Comparison of ENCODE assay signal across 32 cellular contexts in the genomic region with DNA sequence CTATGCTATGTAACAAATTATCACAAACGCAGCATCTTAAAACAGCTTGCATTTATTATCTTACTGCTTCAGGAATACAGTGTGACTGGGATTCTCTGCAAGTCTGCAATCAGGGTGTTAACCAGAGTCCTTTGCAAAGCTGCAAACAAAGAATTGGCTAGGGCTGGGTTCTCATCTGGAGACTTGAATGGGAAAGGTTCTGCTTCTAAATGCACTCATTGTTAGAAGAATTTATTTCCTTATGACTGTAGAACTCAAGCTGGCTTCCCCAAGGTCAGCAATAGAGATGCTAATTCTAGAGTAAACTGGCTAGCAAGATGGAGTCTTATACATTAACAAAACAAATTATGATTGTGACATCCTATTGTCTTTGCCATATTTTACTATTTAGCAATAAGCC.
"Had no signal": no experiment of that assay in that cellular context is flagged by ENCODE, and none has a peak within 500 bp of the region (broad histone marks: within the 10 kb centered on the region; RNA-seq: fewer than 3 reads in every experiment).

No MANE protein-coding gene starts in this region.

- H3K4me3 ChIP-seq: left lung, lung, pancreas, prostate gland, skin epidermis, stomach, testis, thyroid gland, transverse colon, upper lobe of right lung had no signal

- H3K4me3 Mint-ChIP-seq: immature natural killer cell; mesothelial cell of epicardium; naive B cell; natural killer cell; nephron progenitor cell; stimulated activated naive B cell treated with anti-CD40 and anti-IgM and Interleukin-4, amounts not matched to agents 10 μg/mL and 1 μg/mL and 100 μg/mL, for 72 hours had no signal

- H3K9me3 Mint-ChIP-seq: mesothelial cell of epicardium; nephron progenitor cell; stimulated activated naive B cell treated with anti-CD40 and anti-IgM and Interleukin-4, amounts not matched to agents 10 μg/mL and 1 μg/mL and 100 μg/mL, for 72 hours had no signal

- H3K36me3 ChIP-seq: left lung, pancreas, prostate gland, stomach, thyroid gland, transverse colon, upper lobe of right lung had no signal

- H3K9me3 ChIP-seq: left lung, pancreas, prostate gland, stomach, testis, thyroid gland, transverse colon, upper lobe of right lung had no signal

- ATAC-seq: left colon; left lung; natural killer cell; pancreas; right cardiac atrium; sciatic nerve; stimulated activated naive B cell treated with anti-CD40 and anti-IgM and Interleukin-4, amounts not matched to agents 10 μg/mL and 1 μg/mL and 100 μg/mL, for 72 hours; stimulated activated naive CD8-positive, alpha-beta T cell treated with anti-CD3 and anti-CD28 coated beads, Interleukin-15, Interleukin-2, amounts not matched to agents 100 U/mL and 50 U/mL, for 24 hours; upper lobe of right lung had no signal

- H3K27ac Mint-ChIP-seq: immature natural killer cell; mesothelial cell of epicardium; naive B cell; natural killer cell; nephron progenitor cell; stimulated activated naive B cell treated with anti-CD40 and anti-IgM and Interleukin-4, amounts not matched to agents 10 μg/mL and 1 μg/mL and 100 μg/mL, for 72 hours had no signal

- H3K27me3 ChIP-seq: left lung, pancreas, stomach, testis, thyroid gland, transverse colon, upper lobe of right lung had no signal

- H3K4me1 ChIP-seq: left lung, pancreas, prostate gland, stomach, testis, thyroid gland, transverse colon, upper lobe of right lung had no signal

- H3K27me3 Mint-ChIP-seq: naive B cell; stimulated activated naive B cell treated with anti-CD40 and anti-IgM and Interleukin-4, amounts not matched to agents 10 μg/mL and 1 μg/mL and 100 μg/mL, for 72 hours had no signal

- DNase-seq: hypothalamus; immature natural killer cell; kidney; left colon; left lung; mesendoderm; naive B cell; natural killer cell; nephron progenitor cell; nucleus accumbens; pancreas; posterior cingulate gyrus; retina; right cardiac atrium; stimulated activated CD4-positive, alpha-beta T cell treated with anti-CD3 and anti-CD28 coated beads, Interleukin-12 subunit alpha, Interleukin-12 subunit beta, amount 100 ng/mL, for 4 hours; stimulated activated CD4-positive, alpha-beta T cell treated with anti-CD3 and anti-CD28 coated beads, Interleukin-15, amount 100 ng/mL, for 24 hours; stimulated activated CD4-positive, alpha-beta T cell treated with anti-CD3 and anti-CD28 coated beads, Interleukin-2, amount 100 ng/mL, for 24 hours; stimulated activated CD4-positive, alpha-beta T cell treated with anti-CD3 and anti-CD28 coated beads, Interleukin-4, amount 100 ng/mL, for 1 hour; stimulated activated naive B cell treated with anti-CD40 and anti-IgM and Interleukin-4, amounts not matched to agents 10 μg/mL and 1 μg/mL and 100 μg/mL, for 72 hours; stimulated activated naive CD8-positive, alpha-beta T cell treated with anti-CD3 and anti-CD28 coated beads, Interleukin-15, Interleukin-2, amounts not matched to agents 100 U/mL and 50 U/mL, for 24 hours; stomach; testis; thyroid gland; transverse colon; upper lobe of right lung had no signal

- H3K27ac ChIP-seq: left lung, pancreas, prostate gland, skin epidermis, stomach, testis, thyroid gland, transverse colon, upper lobe of right lung had no signal

- H3K36me3 Mint-ChIP-seq: immature natural killer cell; mesothelial cell of epicardium; naive B cell; natural killer cell; stimulated activated naive B cell treated with anti-CD40 and anti-IgM and Interleukin-4, amounts not matched to agents 10 μg/mL and 1 μg/mL and 100 μg/mL, for 72 hours had no signal

- FAIRE-seq: islet of Langerhans, pancreas, urothelium cell line had no signal

- H3K4me1 Mint-ChIP-seq: immature natural killer cell; naive B cell; natural killer cell; nephron progenitor cell; stimulated activated naive B cell treated with anti-CD40 and anti-IgM and Interleukin-4, amounts not matched to agents 10 μg/mL and 1 μg/mL and 100 μg/mL, for 72 hours had no signal
